In the genomic region with DNA sequence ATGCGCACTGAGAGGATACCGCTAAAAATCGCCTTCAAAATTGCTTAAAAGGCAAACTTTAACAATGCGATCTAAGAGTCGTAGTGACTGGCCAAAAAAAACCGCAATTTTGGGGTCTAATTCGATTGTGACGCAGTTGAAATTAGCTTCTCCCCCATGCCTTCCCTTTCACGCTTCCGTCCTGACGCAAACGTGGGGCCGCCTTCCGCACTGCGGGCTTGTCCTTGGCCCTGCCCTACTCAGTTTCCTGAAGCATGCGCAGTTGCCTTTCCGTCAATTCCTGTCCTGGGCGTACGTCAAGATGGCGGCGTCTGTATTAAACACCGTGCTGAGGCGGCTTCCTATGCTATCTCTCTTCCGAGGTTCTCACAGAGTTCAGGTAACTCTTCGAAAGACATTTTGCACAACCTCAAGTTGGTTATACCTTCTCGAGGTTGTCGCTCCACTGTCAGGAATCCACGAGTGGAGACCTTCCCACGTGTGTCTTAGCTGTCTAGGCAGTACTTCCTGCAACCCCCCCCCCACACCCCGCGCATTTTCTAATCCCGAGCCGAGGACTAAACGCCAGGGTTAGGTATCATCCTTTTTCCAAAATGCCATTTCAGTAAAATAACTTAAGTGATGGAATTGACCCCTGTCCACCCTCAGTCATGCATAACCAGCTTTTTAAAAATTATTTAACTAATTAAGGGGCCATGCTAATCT, we compare ENCODE assay signal across 8 cellular contexts. TPM values are rescaled to one million over a fixed set of nuclear protein-coding genes. Genes with fewer than 3 reads are reported as not detected.
DNase-seq lines count a peak whose midpoint lies in the region; ATAC-seq and TF ChIP-seq lines count a peak whose summit lies in the region.

TSS of gene MRPS18B (plus strand) at position 276 of the 705 bp plus-strand sequence. CDS start at position 302, 26 bp downstream.

- peaks cover 0 to 45% (median 25%) of the 10 kb centered on the region in 4 donors for H3K36me3 ChIP-seq in right lobe of liver

- ATAC-seq in GM19395 (IDR thresholded peaks at IDR 0.05; ENCODE audit: unreplicated experiment) (peak; percentile 80), HG03565 (IDR thresholded peaks at IDR 0.05; ENCODE audit: unreplicated experiment) (peak; percentile 57), right lobe of liver (peak; percentile 81 to 92 (median 82))

- TF ChIP-seq CTCF in dorsolateral prefrontal cortex (IDR thresholded peaks at IDR 0.05 in 54 of 56, conservative IDR thresholded peaks at IDR 0.05 in 2 of 56; ENCODE audit: low read depth in 1 of 56, partially characterized antibody in 56 of 56) (peak in 7 of 56 donors; percentile 10 to 31 (median 18)), right lobe of liver (IDR thresholded peaks at IDR 0.05) (no peak)

- intact Hi-C loops in dorsolateral prefrontal cortex (cut with DNase I), result loop anchor here (1.0 to 5.0 kb wide), 7 partner anchors 9 to 103 kb away; partner anchors contain the start of genes ABCF1 (in 1 of the 2), ATAT1 (in 1 of the 2), C6orf136 (in 1 of the 2) and DHX16 (in 1 of the 2)
- intact Hi-C loops in right lobe of liver (cut with DNase I), result no loop called here

- H3K27ac ChIP-seq in dorsolateral prefrontal cortex, result peak within 1 kb of the TSS; percentile 95 to 100 (median 99)
- H3K27ac ChIP-seq in right lobe of liver, result peak within 1 kb of the TSS; percentile 88 to 96 (median 96)

- H3K27me3 ChIP-seq in dorsolateral prefrontal cortex (no peaks in the 10 kb centered on the region), right lobe of liver (no peaks in the 10 kb centered on the region)

- H3K4me1 ChIP-seq in right lobe of liver, result peaks cover 0 to 14% (median 6%) of the 10 kb centered on the region in 4 donors

- WGBS in right lobe of liver (ENCODE audit: insufficient coverage, low coverage, low lambda C conversion rate, missing lambda C conversion rate), result 0% methylated on average over 34 of the region's 34 CpGs

- H3K4me3 ChIP-seq in dorsolateral prefrontal cortex (peak within 1 kb of the TSS; percentile 62 to 100 (median 91)), right lobe of liver (peak within 1 kb of the TSS; percentile 88 to 91 (median 89))

- TF ChIP-seq POLR2A in right lobe of liver (IDR thresholded peaks at IDR 0.05), result peak; percentile 67

- H3K9me3 ChIP-seq in right lobe of liver, result no peaks in the 10 kb centered on the region

- DNase-seq in C1 segment of cervical spinal cord (lab: John Stamatoyannopoulos, UW) (peak; percentile 73 to 99 (median 97)), NCI-H774 (lab: John Stamatoyannopoulos, UW) (peak; percentile 96), dorsolateral prefrontal cortex (peak; percentile 94 to 99 (median 98)), right lobe of liver (peak; percentile 98 to 99 (median 99))
- DNase-seq in activated CD4-positive, alpha-beta T cell treated with anti-CD3 and anti-CD28 coated beads, Interleukin-2, amount 50 U/mL, for 48 hours, result peak; percentile 96 to 97
- DNase-seq in stimulated activated CD4-positive, alpha-beta T cell treated with anti-CD3 and anti-CD28 coated beads, Interleukin-4, amount 100 ng/mL, for 4 hours, result peak; percentile 91 to 99

RNA-seq across cellular contexts. Expression of gene MRPS18B, which starts in this region (rescaled TPM):
- total RNA-seq in dorsolateral prefrontal cortex, result 10 to 100 TPM; 25.2 to 53.5 (median 36.4) TPM
- total RNA-seq in right lobe of liver, result 10 to 100 TPM; 43.3 to 73.9 (median 56.2) TPM

Comparison
In these comparisons a context has a peak if more than half of its experiments do, and no peak if none do; other contexts are left out.
1. Peak in every context shown above with its lines: DNase-seq, ATAC-seq, H3K4me3 ChIP-seq and H3K27ac ChIP-seq.
2. intact Hi-C loops: an anchor here in dorsolateral prefrontal cortex (1.0 to 5.0 kb wide); none called in right lobe of liver.